9 cellular contexts compared by ENCODE assay signal in the genomic region with DNA sequence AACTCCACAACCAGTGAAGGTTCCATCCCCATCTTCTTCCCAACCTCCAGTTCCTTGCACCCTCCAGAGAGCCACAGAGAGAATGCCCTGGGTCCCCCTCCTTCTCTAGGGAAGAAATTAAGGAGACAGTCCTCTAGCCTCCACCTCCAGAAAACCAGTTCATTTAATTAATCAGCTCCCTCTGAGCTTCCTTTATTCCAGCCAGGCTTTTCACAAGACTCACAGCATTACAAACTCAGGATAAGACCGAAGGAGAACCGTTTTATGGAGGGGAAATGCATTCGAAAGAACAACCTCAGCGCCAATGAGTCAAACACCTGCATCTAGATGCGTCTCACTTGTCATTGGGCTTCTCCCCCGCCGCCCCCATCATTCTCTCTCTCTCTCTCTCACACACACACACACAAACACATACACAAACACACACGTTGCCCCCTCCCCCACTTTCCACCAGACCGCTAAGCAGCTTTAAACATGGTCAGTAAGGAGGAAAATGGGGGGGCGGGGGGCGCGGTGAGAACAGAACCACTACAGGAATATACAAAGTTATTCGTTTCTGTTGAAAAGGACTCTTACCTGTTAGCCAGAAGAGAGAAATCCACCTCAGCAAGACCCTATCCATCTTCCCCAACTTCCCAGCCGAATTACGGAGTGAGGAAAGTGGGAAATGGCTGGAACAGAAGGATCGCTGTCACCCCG. TPM values are rescaled to one million over a fixed set of nuclear protein-coding genes. Genes with fewer than 3 reads are reported as not detected.
DNase-seq lines count a peak whose midpoint lies in the region; ATAC-seq, FAIRE-seq and TF ChIP-seq lines count a peak whose summit lies in the region.
"Had no signal": no experiment of that assay in that cellular context is flagged by ENCODE, and none has a peak within 500 bp of the region (broad histone marks: within the 10 kb centered on the region; RNA-seq: fewer than 3 reads in every experiment).

No MANE protein-coding gene starts in this region.

- FAIRE-seq in GM12892 (lab: Jason Lieb, UNC) = peak; percentile 21

- no peaks in the 10 kb centered on the region for H3K9me3 Mint-ChIP-seq in activated naive CD8-positive, alpha-beta T cell treated with anti-CD3 and anti-CD28 coated beads, Interleukin-2, amount 10 ng/mL, durations not matched to agents 7 days and 5 days

- H3K9ac ChIP-seq in liver (ENCODE audit: low read depth in 1 of 2, low read length in 2 of 2) = no peak overlapping the region

- H3K36me3 ChIP-seq in liver (ENCODE audit: control insufficient read depth in 4 of 4, insufficient read depth in 3 of 4, low read depth in 1 of 4, low read length in 3 of 4) = no peaks in the 10 kb centered on the region

- no peak for DNase-seq in GM12892 (ENCODE audit: insufficient read length)
- peak; percentile 59 for DNase-seq in NCI-H146 treated with DMSO at 0.1 percent for 48 hours (lab: John Stamatoyannopoulos, UW; ENCODE audit: unreplicated experiment)
- no peak for DNase-seq in activated naive CD8-positive, alpha-beta T cell treated with anti-CD3 and anti-CD28 coated beads, Interleukin-2, amount 10 ng/mL, durations not matched to agents 7 days and 5 days
- DNase-seq in stimulated activated CD8-positive, alpha-beta memory T cell treated with anti-CD3 and anti-CD28 coated beads, Interleukin-4, amount 100 ng/mL, for 24 hours (ENCODE audit: low read depth) = peak; percentile 15
- no peak for DNase-seq in mucosa of gallbladder (ENCODE audit: low spot score)
- DNase-seq in HT-29 (ENCODE audit: low spot score) = no peak

- H3K27me3 Mint-ChIP-seq in activated naive CD8-positive, alpha-beta T cell treated with anti-CD3 and anti-CD28 coated beads, Interleukin-2, amount 10 ng/mL, durations not matched to agents 7 days and 5 days = peaks cover 48% of the 10 kb centered on the region

- no peaks in the 10 kb centered on the region for H3K36me3 Mint-ChIP-seq in activated naive CD8-positive, alpha-beta T cell treated with anti-CD3 and anti-CD28 coated beads, Interleukin-2, amount 10 ng/mL, durations not matched to agents 7 days and 5 days

- H3K4me1 Mint-ChIP-seq in activated naive CD8-positive, alpha-beta T cell treated with anti-CD3 and anti-CD28 coated beads, Interleukin-2, amount 10 ng/mL, durations not matched to agents 7 days and 5 days = peaks cover 29% of the 10 kb centered on the region

- H3K4me1 ChIP-seq in liver (ENCODE audit: control insufficient read depth in 4 of 4, insufficient read depth in 4 of 4, low read length in 3 of 4) = peaks cover 1 to 8% (median 7%) of the 10 kb centered on the region in 4 donors

- POLR2A ChIA-PET in activated naive CD8-positive, alpha-beta T cell treated with anti-CD3 and anti-CD28 coated beads, Interleukin-2, amount 10 ng/mL, durations not matched to agents 7 days and 5 days (lab: Charles Lee) = interaction anchor here (0.7 to 0.9 kb wide), 2 partner anchors 31 to 64 kb away, joined by 3 to 4 read pairs; no protein-coding TSS in a partner anchor

- no peak overlapping the region for H3K27ac ChIP-seq in liver (ENCODE audit: low read depth in 1 of 2, low read length in 2 of 2)

- ATAC-seq in activated naive CD8-positive, alpha-beta T cell treated with anti-CD3 and anti-CD28 coated beads, Interleukin-2, amount 10 ng/mL, durations not matched to agents 7 days and 5 days (ENCODE audit: low read depth) = peak; percentile 17
- ATAC-seq in HG03097 (IDR thresholded peaks at IDR 0.05; ENCODE audit: low FRiP score, unreplicated experiment) = no peak

- peak overlapping the region; percentile 1 to 85 (median 47) for H3K4me3 ChIP-seq in liver (ENCODE audit: low read depth in 1 of 3, low read length in 3 of 3)

- H3K4me3 Mint-ChIP-seq in activated naive CD8-positive, alpha-beta T cell treated with anti-CD3 and anti-CD28 coated beads, Interleukin-2, amount 10 ng/mL, durations not matched to agents 7 days and 5 days = peak overlapping the region; percentile 87

- H3K27ac Mint-ChIP-seq in activated naive CD8-positive, alpha-beta T cell treated with anti-CD3 and anti-CD28 coated beads, Interleukin-2, amount 10 ng/mL, durations not matched to agents 7 days and 5 days = peak overlapping the region; percentile 49

- TF ChIP-seq RAD21 in liver (IDR thresholded peaks at IDR 0.05) = no peak

- TF ChIP-seq CTCF in liver (IDR thresholded peaks at IDR 0.05; ENCODE audit: low read depth, low read length, missing input control) = no peak

- H3K27me3 ChIP-seq in liver (ENCODE audit: control insufficient read depth in 4 of 4, insufficient read depth in 4 of 4, low read length in 3 of 4) = no peaks in the 10 kb centered on the region

- TF ChIP-seq POLR2A in GM12892 (IDR thresholded peaks at IDR 0.05; ENCODE audit: low read depth, low read length) = no peak

- no peaks in the 10 kb centered on the region for H3K9me3 ChIP-seq in liver (ENCODE audit: control insufficient read depth in 4 of 4, low read length in 3 of 4)

- 4% methylated on average over 17 of the region's 17 CpGs for WGBS in liver

TF ChIP-seq in liver, 16 proteins besides CTCF, POLR2A, EP300 and RAD21:
- TF ChIP-seq FOXA1 (IDR thresholded peaks at IDR 0.05) = no peak
- TF ChIP-seq NR2F2 (IDR thresholded peaks at IDR 0.05) = no peak
- TF ChIP-seq JUND (IDR thresholded peaks at IDR 0.05) = no peak
- no peak for TF ChIP-seq SP1 (IDR thresholded peaks at IDR 0.05)
- TF ChIP-seq EGR1 (IDR thresholded peaks at IDR 0.05; ENCODE audit: low read depth in 2 of 2) = no peak
- no peak for TF ChIP-seq HNF4G (IDR thresholded peaks at IDR 0.05)
- TF ChIP-seq RXRA (IDR thresholded peaks at IDR 0.05) = no peak
- TF ChIP-seq GABPA (IDR thresholded peaks at IDR 0.05 in 1 of 2, conservative IDR thresholded peaks at IDR 0.05 in 1 of 2) = no peak
- TF ChIP-seq, protein P1, sequence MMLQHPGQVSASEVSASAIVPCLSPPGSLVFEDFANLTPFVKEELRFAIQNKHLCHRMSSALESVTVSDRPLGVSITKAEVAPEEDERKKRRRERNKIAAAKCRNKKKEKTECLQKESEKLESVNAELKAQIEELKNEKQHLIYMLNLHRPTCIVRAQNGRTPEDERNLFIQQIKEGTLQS (IDR thresholded peaks at IDR 0.05) = no peak
- TF ChIP-seq, protein P2, sequence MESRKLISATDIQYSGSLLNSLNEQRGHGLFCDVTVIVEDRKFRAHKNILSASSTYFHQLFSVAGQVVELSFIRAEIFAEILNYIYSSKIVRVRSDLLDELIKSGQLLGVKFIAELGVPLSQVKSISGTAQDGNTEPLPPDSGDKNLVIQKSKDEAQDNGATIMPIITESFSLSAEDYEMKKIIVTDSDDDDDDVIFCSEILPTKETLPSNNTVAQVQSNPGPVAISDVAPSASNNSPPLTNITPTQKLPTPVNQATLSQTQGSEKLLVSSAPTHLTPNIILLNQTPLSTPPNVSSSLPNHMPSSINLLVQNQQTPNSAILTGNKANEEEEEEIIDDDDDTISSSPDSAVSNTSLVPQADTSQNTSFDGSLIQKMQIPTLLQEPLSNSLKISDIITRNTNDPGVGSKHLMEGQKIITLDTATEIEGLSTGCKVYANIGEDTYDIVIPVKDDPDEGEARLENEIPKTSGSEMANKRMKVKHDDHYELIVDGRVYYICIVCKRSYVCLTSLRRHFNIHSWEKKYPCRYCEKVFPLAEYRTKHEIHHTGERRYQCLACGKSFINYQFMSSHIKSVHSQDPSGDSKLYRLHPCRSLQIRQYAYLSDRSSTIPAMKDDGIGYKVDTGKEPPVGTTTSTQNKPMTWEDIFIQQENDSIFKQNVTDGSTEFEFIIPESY (IDR thresholded peaks at IDR 0.05) = no peak
- TF ChIP-seq FOXA2 (IDR thresholded peaks at IDR 0.05) = no peak
- TF ChIP-seq, protein P3, sequence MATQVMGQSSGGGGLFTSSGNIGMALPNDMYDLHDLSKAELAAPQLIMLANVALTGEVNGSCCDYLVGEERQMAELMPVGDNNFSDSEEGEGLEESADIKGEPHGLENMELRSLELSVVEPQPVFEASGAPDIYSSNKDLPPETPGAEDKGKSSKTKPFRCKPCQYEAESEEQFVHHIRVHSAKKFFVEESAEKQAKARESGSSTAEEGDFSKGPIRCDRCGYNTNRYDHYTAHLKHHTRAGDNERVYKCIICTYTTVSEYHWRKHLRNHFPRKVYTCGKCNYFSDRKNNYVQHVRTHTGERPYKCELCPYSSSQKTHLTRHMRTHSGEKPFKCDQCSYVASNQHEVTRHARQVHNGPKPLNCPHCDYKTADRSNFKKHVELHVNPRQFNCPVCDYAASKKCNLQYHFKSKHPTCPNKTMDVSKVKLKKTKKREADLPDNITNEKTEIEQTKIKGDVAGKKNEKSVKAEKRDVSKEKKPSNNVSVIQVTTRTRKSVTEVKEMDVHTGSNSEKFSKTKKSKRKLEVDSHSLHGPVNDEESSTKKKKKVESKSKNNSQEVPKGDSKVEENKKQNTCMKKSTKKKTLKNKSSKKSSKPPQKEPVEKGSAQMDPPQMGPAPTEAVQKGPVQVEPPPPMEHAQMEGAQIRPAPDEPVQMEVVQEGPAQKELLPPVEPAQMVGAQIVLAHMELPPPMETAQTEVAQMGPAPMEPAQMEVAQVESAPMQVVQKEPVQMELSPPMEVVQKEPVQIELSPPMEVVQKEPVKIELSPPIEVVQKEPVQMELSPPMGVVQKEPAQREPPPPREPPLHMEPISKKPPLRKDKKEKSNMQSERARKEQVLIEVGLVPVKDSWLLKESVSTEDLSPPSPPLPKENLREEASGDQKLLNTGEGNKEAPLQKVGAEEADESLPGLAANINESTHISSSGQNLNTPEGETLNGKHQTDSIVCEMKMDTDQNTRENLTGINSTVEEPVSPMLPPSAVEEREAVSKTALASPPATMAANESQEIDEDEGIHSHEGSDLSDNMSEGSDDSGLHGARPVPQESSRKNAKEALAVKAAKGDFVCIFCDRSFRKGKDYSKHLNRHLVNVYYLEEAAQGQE (IDR thresholded peaks at IDR 0.05) = no peak
- TF ChIP-seq, protein P4, sequence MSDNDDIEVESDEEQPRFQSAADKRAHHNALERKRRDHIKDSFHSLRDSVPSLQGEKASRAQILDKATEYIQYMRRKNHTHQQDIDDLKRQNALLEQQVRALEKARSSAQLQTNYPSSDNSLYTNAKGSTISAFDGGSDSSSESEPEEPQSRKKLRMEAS (IDR thresholded peaks at IDR 0.05) = no peak
- no peak for TF ChIP-seq YY1 (IDR thresholded peaks at IDR 0.05)
- no peak for TF ChIP-seq HNF4A (conservative IDR thresholded peaks at IDR 0.05)
- no peak for TF ChIP-seq TAF1 (conservative IDR thresholded peaks at IDR 0.05)

RNA-seq across cellular contexts. Expression of a gene that starts 0.5 kb away (rescaled TPM):
- polyA plus RNA-seq in GM12892 (2012; ENCODE audit: missing spikeins) = 0.78 TPM
- total RNA-seq in activated naive CD8-positive, alpha-beta T cell treated with anti-CD3 and anti-CD28 coated beads, Interleukin-2, amount 10 ng/mL, durations not matched to agents 7 days and 5 days = 1 to 10 TPM; 3.5 to 4.3 TPM
- total RNA-seq in liver (1 to 10 TPM in 1 of 2 donors, under 1 TPM in 1; 0.09 to 7.4 TPM), mucosa of gallbladder (2.0 TPM)
- under 1 TPM; 0.42 to 0.46 TPM for polyA plus RNA-seq in liver
- 0.05 and 0.48 TPM in 2 replicates for total RNA-seq in HT-29 (2014; rRNA removed; shearing (Covaris generic))

RNA-seq across cellular contexts. Expression of a gene that starts 14.3 kb away (rescaled TPM):
- polyA plus RNA-seq in GM12892 (2012; ENCODE audit: missing spikeins) = not detected
- not detected for total RNA-seq in activated naive CD8-positive, alpha-beta T cell treated with anti-CD3 and anti-CD28 coated beads, Interleukin-2, amount 10 ng/mL, durations not matched to agents 7 days and 5 days
- total RNA-seq in liver = under 1 TPM in 1 of 2 donors, not detected in 1; 0.14 TPM
- under 1 TPM in 1 of 2 donors, not detected in 1; 0.23 TPM for polyA plus RNA-seq in liver
- total RNA-seq in mucosa of gallbladder = not detected
- not detected in 2 replicates for total RNA-seq in HT-29 (2014; rRNA removed; shearing (Covaris generic))
- total RNA-seq: T-helper 2 cell treated with Interferon-gamma antibody and Interleukin-4, amounts not matched to agents 100 ng/mL and 5 ng/mL, for 36 hours had no signal

Comparison
In these comparisons a context has a peak if more than half of its experiments do, and no peak if none do; other contexts are left out.
1. DNase-seq: peak in NCI-H146 treated with DMSO at 0.1 percent for 48 hours (single experiment) and stimulated activated CD8-positive, alpha-beta memory T cell treated with anti-CD3 and anti-CD28 coated beads, Interleukin-4, amount 100 ng/mL, for 24 hours (single experiment); none in GM12892 (single experiment), activated naive CD8-positive, alpha-beta T cell treated with anti-CD3 and anti-CD28 coated beads, Interleukin-2, amount 10 ng/mL, durations not matched to agents 7 days and 5 days (single experiment), mucosa of gallbladder (single experiment) and HT-29 (single experiment).